Comparison of ENCODE assay signal across 8 cellular contexts in genomic region chr19:47210689-47211316, GRCh38. TPM values are rescaled to one million over a fixed set of nuclear protein-coding genes. Genes with fewer than 3 reads are reported as not detected.
DNase-seq lines count a peak whose midpoint lies in the region; ATAC-seq and TF ChIP-seq lines count a peak whose summit lies in the region.

No MANE protein-coding gene starts in this region.

- H3K4me1 ChIP-seq in Loucy (ENCODE audit: insufficient read depth, low read length, poor library complexity, severe bottlenecking) (peaks cover 2% of the 10 kb centered on the region), heart right ventricle (peaks cover 4 to 25% (median 13%) of the 10 kb centered on the region in 9 donors)

- H3K27ac ChIP-seq in SU-DHL-6 (ENCODE audit: low read depth, low read length) (peak overlapping the region; percentile 43), heart right ventricle (peak overlapping the region in 6 of 10 donors; percentile 32 to 73 (median 56))

- ATAC-seq in heart right ventricle (peak; percentile 38 to 77 (median 74)), GM19397 (IDR thresholded peaks at IDR 0.05; ENCODE audit: unreplicated experiment) (no peak), HG03025 (IDR thresholded peaks at IDR 0.05; ENCODE audit: low FRiP score, unreplicated experiment) (no peak)

- no peaks in the 10 kb centered on the region for H3K27me3 Mint-ChIP-seq in activated naive CD8-positive, alpha-beta T cell treated with anti-CD3 and anti-CD28 coated beads for 36 hours

- no peaks in the 10 kb centered on the region for H3K9me2 ChIP-seq in Loucy (replicated peaks; ENCODE audit: low read depth, low read length)
- no peaks in the 10 kb centered on the region for H3K9me2 ChIP-seq in SU-DHL-6 (replicated peaks; ENCODE audit: insufficient read depth, low read length)

- H3K4me3 Mint-ChIP-seq in activated naive CD8-positive, alpha-beta T cell treated with anti-CD3 and anti-CD28 coated beads for 36 hours: peak overlapping the region; percentile 25

- H3K27me3 ChIP-seq in Loucy (ENCODE audit: insufficient read depth, low read length, poor library complexity, severe bottlenecking) (no peaks in the 10 kb centered on the region), SU-DHL-6 (ENCODE audit: low read length) (no peaks in the 10 kb centered on the region), heart right ventricle (no peaks in the 10 kb centered on the region)

- peaks cover 5% of the 10 kb centered on the region; the same call in 1 of the 2 replicates for H3F3A ChIP-seq in Loucy (ENCODE audit: low read depth)
- H3F3A ChIP-seq in SU-DHL-6 (ENCODE audit: insufficient read depth): peaks cover 30% of the 10 kb centered on the region

- intact Hi-C loops in heart right ventricle (cut with DNase I): loop anchor here in 8 of 10 donors (1.0 to 5.0 kb wide), 7 partner anchors 32 to 64 kb away; no protein-coding TSS in a partner anchor

- WGBS in heart right ventricle, 2 donors: 35 to 36% methylated on average over 19 of the region's 19 CpGs

- H4K20me1 ChIP-seq in Loucy (ENCODE audit: insufficient read depth, low read length, poor library complexity, severe bottlenecking) (no peaks in the 10 kb centered on the region), SU-DHL-6 (ENCODE audit: low read depth, low read length) (no peaks in the 10 kb centered on the region)

- H3K36me3 Mint-ChIP-seq in activated naive CD8-positive, alpha-beta T cell treated with anti-CD3 and anti-CD28 coated beads for 36 hours: peaks cover 16% of the 10 kb centered on the region

- H3K27ac Mint-ChIP-seq in activated naive CD8-positive, alpha-beta T cell treated with anti-CD3 and anti-CD28 coated beads for 36 hours: peak overlapping the region; percentile 94

- peak overlapping the region; percentile 41 for H3K9ac ChIP-seq in Loucy (ENCODE audit: low read depth, low read length, poor library complexity, severe bottlenecking)
- no peak overlapping the region for H3K9ac ChIP-seq in SU-DHL-6 (ENCODE audit: low read length)

- H3K36me3 ChIP-seq in Loucy (ENCODE audit: insufficient read depth, low read length) (peaks cover 56% of the 10 kb centered on the region; the same call in 1 of the 2 replicates), SU-DHL-6 (ENCODE audit: low read length) (peaks cover 3% of the 10 kb centered on the region; the same call in 1 of the 2 replicates), heart right ventricle (peaks cover 0 to 48% (median 12%) of the 10 kb centered on the region in 9 donors)

- H3K4me1 Mint-ChIP-seq in activated naive CD8-positive, alpha-beta T cell treated with anti-CD3 and anti-CD28 coated beads for 36 hours: peaks cover 14% of the 10 kb centered on the region

- H2AFZ ChIP-seq in Loucy (ENCODE audit: low read length) (no peak overlapping the region), SU-DHL-6 (ENCODE audit: low read depth, low read length, severe bottlenecking) (no peak overlapping the region)

- no peaks in the 10 kb centered on the region for H3K79me2 ChIP-seq in Loucy (ENCODE audit: insufficient read depth, low read length)
- H3K79me2 ChIP-seq in SU-DHL-6 (ENCODE audit: insufficient read depth, low read length): no peaks in the 10 kb centered on the region

- H3K4me2 ChIP-seq in Loucy (ENCODE audit: low read depth, low read length, poor library complexity, severe bottlenecking) (peak overlapping the region; percentile 12), SU-DHL-6 (ENCODE audit: low read depth, low read length, poor library complexity, severe bottlenecking) (no peak overlapping the region)

- peak; percentile 83 for DNase-seq in ELR (ENCODE audit: low read depth)
- DNase-seq in activated naive CD8-positive, alpha-beta T cell treated with anti-CD3 and anti-CD28 coated beads for 36 hours: peak; percentile 71
- DNase-seq in heart right ventricle: peak; percentile 35 to 88
- DNase-seq in retinal pigment epithelial cell (ENCODE audit: low read depth): no peak

- TF ChIP-seq CTCF in Loucy (conservative IDR thresholded peaks at IDR 0.05; ENCODE audit: low read length) (peak; percentile 85), SU-DHL-6 (IDR thresholded peaks at IDR 0.05; ENCODE audit: insufficient read depth, low read length, poor library complexity, severe bottlenecking) (peak; percentile 69), heart right ventricle (IDR thresholded peaks at IDR 0.05) (peak; percentile 71 to 91 (median 85)), retinal pigment epithelial cell (conservative IDR thresholded peaks at IDR 0.05; ENCODE audit: low read depth, low read length) (peak; percentile 82)

- no peaks in the 10 kb centered on the region for H3K9me3 ChIP-seq in Loucy (ENCODE audit: insufficient read depth, low read depth, low read length)
- no peaks in the 10 kb centered on the region for H3K9me3 ChIP-seq in SU-DHL-6 (ENCODE audit: insufficient read depth, low read length)
- no peaks in the 10 kb centered on the region for H3K9me3 ChIP-seq in heart right ventricle

- no peak overlapping the region for H3K4me3 ChIP-seq in Loucy (ENCODE audit: low read length, poor library complexity, severe bottlenecking)
- H3K4me3 ChIP-seq in SU-DHL-6 (ENCODE audit: insufficient read depth, low read length, poor library complexity, severe bottlenecking): no peak overlapping the region
- no peak overlapping the region for H3K4me3 ChIP-seq in heart right ventricle
- no peak overlapping the region for H3K4me3 ChIP-seq in retinal pigment epithelial cell (ENCODE audit: low read length)

- no peaks in the 10 kb centered on the region for H3K9me3 Mint-ChIP-seq in activated naive CD8-positive, alpha-beta T cell treated with anti-CD3 and anti-CD28 coated beads for 36 hours

RNA-seq across cellular contexts. Expression of gene BBC3, which starts 20.2 kb away (rescaled TPM):
- total RNA-seq in activated naive CD8-positive, alpha-beta T cell treated with anti-CD3 and anti-CD28 coated beads for 36 hours: 10 to 100 TPM; 12.5 to 13.3 TPM
- total RNA-seq in heart right ventricle: 1 to 10 TPM; 2.4 to 5.5 (median 3.5) TPM
- 1 to 10 TPM; 4.1 to 6.0 TPM for polyA plus RNA-seq in heart right ventricle

RNA-seq across cellular contexts. Expression of gene CCDC9, which starts 45.5 kb away (rescaled TPM):
- total RNA-seq in activated naive CD8-positive, alpha-beta T cell treated with anti-CD3 and anti-CD28 coated beads for 36 hours: 10 to 100 TPM; 28.4 to 29.3 TPM
- total RNA-seq in heart right ventricle: 10 to 100 TPM; 14.2 to 28.7 (median 17.4) TPM
- polyA plus RNA-seq in heart right ventricle: 10 to 100 TPM; 15.8 to 31.1 TPM

Comparison
In these comparisons a context has a peak if more than half of its experiments do, and no peak if none do; other contexts are left out.
1. ATAC-seq: peak in heart right ventricle (8 of 8); none in GM19397 (single experiment) and HG03025 (single experiment).
2. Peak in every context shown above with its lines, with median percentiles within 50 percentile points of each other: CTCF ChIP-seq.